ENCODE assay signal across 27 cellular contexts in genomic region chr3:102827386-102827785, GRCh38.
"Had no signal": no experiment of that assay in that cellular context is flagged by ENCODE, and none has a peak within 500 bp of the region (broad histone marks: within the 10 kb centered on the region; RNA-seq: fewer than 3 reads in every experiment).

No MANE protein-coding gene starts in this region.

- H3K36me3 Mint-ChIP-seq: activated CD4-positive, alpha-beta memory T cell treated with anti-CD3 and anti-CD28 coated beads for 36 hours; activated naive CD8-positive, alpha-beta T cell treated with anti-CD3 and anti-CD28 coated beads for 36 hours; brain; stimulated activated naive B cell treated with anti-CD40 and anti-IgM and Interleukin-4, amounts not matched to agents 10 μg/mL and 1 μg/mL and 100 μg/mL, for 72 hours had no signal

- ATAC-seq: gastroesophageal sphincter; left colon; naive thymus-derived CD8-positive, alpha-beta T cell; stimulated activated naive B cell treated with anti-CD40 and anti-IgM and Interleukin-4, amounts not matched to agents 10 μg/mL and 1 μg/mL and 100 μg/mL, for 72 hours had no signal

- H3K4me1 Mint-ChIP-seq: activated CD4-positive, alpha-beta T cell treated with anti-CD3 and anti-CD28 coated beads, Interleukin-2, amount 10 ng/mL, durations not matched to agents 24 days and 14 days; activated naive CD8-positive, alpha-beta T cell treated with anti-CD3 and anti-CD28 coated beads for 36 hours; brain; naive thymus-derived CD8-positive, alpha-beta T cell; stimulated activated naive B cell treated with anti-CD40 and anti-IgM and Interleukin-4, amounts not matched to agents 10 μg/mL and 1 μg/mL and 100 μg/mL, for 72 hours had no signal

- H3K27ac Mint-ChIP-seq: activated CD4-positive, alpha-beta memory T cell treated with anti-CD3 and anti-CD28 coated beads for 36 hours; activated CD4-positive, alpha-beta T cell treated with anti-CD3 and anti-CD28 coated beads, Interleukin-2, amount 10 ng/mL, durations not matched to agents 24 days and 14 days; activated naive CD4-positive, alpha-beta T cell treated with anti-CD3 and anti-CD28 coated beads for 36 hours; activated naive CD8-positive, alpha-beta T cell treated with anti-CD3 and anti-CD28 coated beads for 36 hours; activated T-helper 1 cell treated with anti-CD3 and anti-CD28 coated beads, Interleukin-12 subunit alpha, Interleukin-12 subunit beta, Interleukin-2, Interleukin-4 antibody, amounts not matched to agents 30 ng/mL and 10 ng/mL and 1 ng/mL, durations not matched to agents 14 hours and 24 hours and 36 hours; brain; naive thymus-derived CD8-positive, alpha-beta T cell; stimulated activated naive B cell treated with anti-CD40 and anti-IgM and Interleukin-4, amounts not matched to agents 10 μg/mL and 1 μg/mL and 100 μg/mL, for 72 hours had no signal

- DNase-seq: activated CD4-positive, alpha-beta memory T cell treated with anti-CD3 and anti-CD28 coated beads for 36 hours; activated CD4-positive, alpha-beta T cell treated with anti-CD3 and anti-CD28 coated beads, Interleukin-2, amount 10 ng/mL, durations not matched to agents 24 days and 14 days; activated CD4-positive, CD25-positive, alpha-beta regulatory T cell treated with anti-CD3 and anti-CD28 coated beads, Interleukin-2, amount 50 U/mL, for 72 hours; activated CD8-positive, alpha-beta memory T cell treated with anti-CD3 and anti-CD28 coated beads, Interleukin-2, amount 50 U/mL, for 4 hours; activated effector memory CD4-positive, alpha-beta T cell treated with anti-CD3 and anti-CD28 coated beads, Interleukin-2, amount 50 U/mL, for 16 hours; activated naive CD4-positive, alpha-beta T cell treated with anti-CD3 and anti-CD28 coated beads for 36 hours; activated naive CD8-positive, alpha-beta T cell treated with anti-CD3 and anti-CD28 coated beads for 36 hours; activated T-cell treated with anti-CD3 and anti-CD28 coated beads, Interleukin-2, amount 50 U/mL, for 1 hour; adrenal gland; dorsolateral prefrontal cortex; effector memory CD4-positive, alpha-beta T cell; erythroblast; head of caudate nucleus; hippocampal formation; kidney; left colon; naive thymus-derived CD8-positive, alpha-beta T cell; stimulated activated CD4-positive, alpha-beta T cell treated with anti-CD3 and anti-CD28 coated beads, Interleukin-15, amount 100 ng/mL, for 24 hours; stimulated activated CD4-positive, alpha-beta T cell treated with anti-CD3 and anti-CD28 coated beads, Interleukin-2, amount 100 ng/mL, for 24 hours; stimulated activated naive B cell treated with anti-CD40 and anti-IgM and Interleukin-4, amounts not matched to agents 10 μg/mL and 1 μg/mL and 100 μg/mL, for 72 hours; stomach; T1000; tibial artery; WERI-Rb-1 had no signal

- H3K9me3 Mint-ChIP-seq: activated CD4-positive, alpha-beta T cell treated with anti-CD3 and anti-CD28 coated beads, Interleukin-2, amount 10 ng/mL, durations not matched to agents 24 days and 14 days; activated T-helper 1 cell treated with anti-CD3 and anti-CD28 coated beads, Interleukin-12 subunit alpha, Interleukin-12 subunit beta, Interleukin-2, Interleukin-4 antibody, amounts not matched to agents 30 ng/mL and 10 ng/mL and 1 ng/mL, durations not matched to agents 14 hours and 24 hours and 36 hours had no signal

- H3K27me3 Mint-ChIP-seq: activated CD4-positive, alpha-beta T cell treated with anti-CD3 and anti-CD28 coated beads, Interleukin-2, amount 10 ng/mL, durations not matched to agents 24 days and 14 days; activated naive CD8-positive, alpha-beta T cell treated with anti-CD3 and anti-CD28 coated beads for 36 hours; brain; stimulated activated naive B cell treated with anti-CD40 and anti-IgM and Interleukin-4, amounts not matched to agents 10 μg/mL and 1 μg/mL and 100 μg/mL, for 72 hours had no signal

- H3K4me3 Mint-ChIP-seq: activated CD4-positive, alpha-beta memory T cell treated with anti-CD3 and anti-CD28 coated beads for 36 hours; activated CD4-positive, alpha-beta T cell treated with anti-CD3 and anti-CD28 coated beads, Interleukin-2, amount 10 ng/mL, durations not matched to agents 24 days and 14 days; activated naive CD4-positive, alpha-beta T cell treated with anti-CD3 and anti-CD28 coated beads for 36 hours; activated naive CD8-positive, alpha-beta T cell treated with anti-CD3 and anti-CD28 coated beads for 36 hours; activated T-helper 1 cell treated with anti-CD3 and anti-CD28 coated beads, Interleukin-12 subunit alpha, Interleukin-12 subunit beta, Interleukin-2, Interleukin-4 antibody, amounts not matched to agents 30 ng/mL and 10 ng/mL and 1 ng/mL, durations not matched to agents 14 hours and 24 hours and 36 hours; brain; naive thymus-derived CD8-positive, alpha-beta T cell; stimulated activated naive B cell treated with anti-CD40 and anti-IgM and Interleukin-4, amounts not matched to agents 10 μg/mL and 1 μg/mL and 100 μg/mL, for 72 hours had no signal
